28 cellular contexts compared by ENCODE assay signal in genomic region chr4:47215759-47216158, GRCh38.
"Had no signal": no experiment of that assay in that cellular context is flagged by ENCODE, and none has a peak within 500 bp of the region (broad histone marks: within the 10 kb centered on the region; RNA-seq: fewer than 3 reads in every experiment).

No MANE protein-coding gene starts in this region.

- ATAC-seq: left lobe of liver; lower lobe of right lung; mucosa of descending colon; right cardiac atrium; stimulated activated effector memory CD8-positive, alpha-beta T cell treated with anti-CD3 and anti-CD28 coated beads, Interleukin-12 subunit alpha, Interleukin-12 subunit beta, amount 100 ng/mL, for 72 hours; T-helper 17 cell had no signal

- H3K4me3 ChIP-seq: lower lobe of right lung, mucosa of descending colon, stomach, suprapubic skin, uterus had no signal

- H3K27ac ChIP-seq: lower lobe of right lung, parathyroid adenoma, stomach, suprapubic skin, uterus had no signal

- H3K9me3 ChIP-seq: lower lobe of right lung, mucosa of descending colon, stomach, suprapubic skin, uterus had no signal

- H3K4me3 Mint-ChIP-seq: activated CD4-positive, alpha-beta memory T cell treated with anti-CD3 and anti-CD28 coated beads for 36 hours; activated naive CD4-positive, alpha-beta T cell treated with anti-CD3 and anti-CD28 coated beads for 36 hours; activated naive CD8-positive, alpha-beta T cell treated with anti-CD3 and anti-CD28 coated beads, Interleukin-2, amount 10 ng/mL, durations not matched to agents 7 days and 5 days; brain; nephron progenitor cell; stimulated activated effector memory CD8-positive, alpha-beta T cell treated with anti-CD3 and anti-CD28 coated beads, Interleukin-12 subunit alpha, Interleukin-12 subunit beta, amount 100 ng/mL, for 72 hours; T-helper 17 cell had no signal

- H3K4me1 ChIP-seq: lower lobe of right lung, parathyroid adenoma, stomach, suprapubic skin, uterus had no signal

- H3K27ac Mint-ChIP-seq: activated CD4-positive, alpha-beta memory T cell treated with anti-CD3 and anti-CD28 coated beads for 36 hours; activated naive CD4-positive, alpha-beta T cell treated with anti-CD3 and anti-CD28 coated beads for 36 hours; activated naive CD8-positive, alpha-beta T cell treated with anti-CD3 and anti-CD28 coated beads, Interleukin-2, amount 10 ng/mL, durations not matched to agents 7 days and 5 days; brain; nephron progenitor cell; stimulated activated effector memory CD8-positive, alpha-beta T cell treated with anti-CD3 and anti-CD28 coated beads, Interleukin-12 subunit alpha, Interleukin-12 subunit beta, amount 100 ng/mL, for 72 hours; T-helper 17 cell had no signal

- H3K4me1 Mint-ChIP-seq: activated naive CD8-positive, alpha-beta T cell treated with anti-CD3 and anti-CD28 coated beads, Interleukin-2, amount 10 ng/mL, durations not matched to agents 7 days and 5 days; nephron progenitor cell; stimulated activated effector memory CD8-positive, alpha-beta T cell treated with anti-CD3 and anti-CD28 coated beads, Interleukin-12 subunit alpha, Interleukin-12 subunit beta, amount 100 ng/mL, for 72 hours; T-helper 17 cell had no signal

- DNase-seq: activated CD4-positive, alpha-beta memory T cell treated with anti-CD3 and anti-CD28 coated beads for 36 hours; activated CD4-positive, alpha-beta T cell treated with anti-CD3 and anti-CD28 coated beads for 48 hours; activated CD4-positive, CD25-positive, alpha-beta regulatory T cell; activated effector memory CD4-positive, alpha-beta T cell treated with Interleukin-2 at 50 U/mL for 16 hours; activated naive CD4-positive, alpha-beta T cell treated with anti-CD3 and anti-CD28 coated beads for 36 hours; activated naive CD8-positive, alpha-beta T cell treated with anti-CD3 and anti-CD28 coated beads, Interleukin-2, amount 10 ng/mL, durations not matched to agents 7 days and 5 days; activated T-cell treated with anti-CD3 and anti-CD28 coated beads, Interleukin-2, amount 50 U/mL, for 48 hours; amygdala; caudate nucleus; effector memory CD4-positive, alpha-beta T cell; foreskin melanocyte; glutamatergic neuron; hippocampal formation; lower lobe of right lung; mesendoderm; mucosa of descending colon; nephron progenitor cell; right cardiac atrium; stimulated activated CD4-positive, alpha-beta T cell treated with anti-CD3 and anti-CD28 coated beads, Interleukin-1b, Interleukin-23, amount 100 ng/mL, for 48 hours; stomach; T-helper 17 cell; trophoblast cell; uterus had no signal

- H3K36me3 Mint-ChIP-seq: activated CD4-positive, alpha-beta memory T cell treated with anti-CD3 and anti-CD28 coated beads for 36 hours; activated naive CD8-positive, alpha-beta T cell treated with anti-CD3 and anti-CD28 coated beads, Interleukin-2, amount 10 ng/mL, durations not matched to agents 7 days and 5 days; brain; stimulated activated effector memory CD8-positive, alpha-beta T cell treated with anti-CD3 and anti-CD28 coated beads, Interleukin-12 subunit alpha, Interleukin-12 subunit beta, amount 100 ng/mL, for 72 hours had no signal

- H3K9me3 Mint-ChIP-seq: activated CD4-positive, alpha-beta memory T cell treated with anti-CD3 and anti-CD28 coated beads for 36 hours; activated naive CD4-positive, alpha-beta T cell treated with anti-CD3 and anti-CD28 coated beads for 36 hours; activated naive CD8-positive, alpha-beta T cell treated with anti-CD3 and anti-CD28 coated beads, Interleukin-2, amount 10 ng/mL, durations not matched to agents 7 days and 5 days; brain; nephron progenitor cell; stimulated activated effector memory CD8-positive, alpha-beta T cell treated with anti-CD3 and anti-CD28 coated beads, Interleukin-12 subunit alpha, Interleukin-12 subunit beta, amount 100 ng/mL, for 72 hours had no signal

- H3K27me3 ChIP-seq: stomach, suprapubic skin, uterus had no signal

- H3K27me3 Mint-ChIP-seq: activated CD4-positive, alpha-beta memory T cell treated with anti-CD3 and anti-CD28 coated beads for 36 hours; activated naive CD8-positive, alpha-beta T cell treated with anti-CD3 and anti-CD28 coated beads, Interleukin-2, amount 10 ng/mL, durations not matched to agents 7 days and 5 days; brain had no signal

- H3K36me3 ChIP-seq: lower lobe of right lung, stomach, suprapubic skin, uterus had no signal
